12 cellular contexts compared by ENCODE assay signal in genomic region chr3:9754678-9755077, GRCh38. TPM values are rescaled to one million over a fixed set of nuclear protein-coding genes. Genes with fewer than 3 reads are reported as not detected.
DNase-seq lines count a peak whose midpoint lies in the region; ATAC-seq and TF ChIP-seq lines count a peak whose summit lies in the region.
"Had no signal": no experiment of that assay in that cellular context is flagged by ENCODE, and none has a peak within 500 bp of the region (broad histone marks: within the 10 kb centered on the region; RNA-seq: fewer than 3 reads in every experiment).

No MANE protein-coding gene starts in this region.

- peak overlapping the region; percentile 24 to 45 for H3K27ac ChIP-seq in right atrium auricular region
- H3K27ac ChIP-seq in uterus: peak overlapping the region; percentile 9 to 23

- H3K36me3 ChIP-seq in right atrium auricular region (peaks cover 61% of the 10 kb centered on the region), uterus (no peaks in the 10 kb centered on the region), BE2C (no peaks in the 10 kb centered on the region)

- TF ChIP-seq CTCF in right atrium auricular region (IDR thresholded peaks at IDR 0.05): no peak
- TF ChIP-seq CTCF in uterus (IDR thresholded peaks at IDR 0.05): no peak
- TF ChIP-seq CTCF in BE2C (IDR thresholded peaks at IDR 0.05; ENCODE audit: low read depth, low read length): no peak

- DNase-seq in right atrium auricular region (ENCODE audit: low spot score) (no peak), left cardiac atrium (no peak), UCSD-AML1 (lab: John Stamatoyannopoulos, UW; ENCODE audit: unreplicated experiment) (peak; percentile 62), kidney tubule cell (ENCODE audit: low spot score) (peak; percentile 26), uterus (no peak), BE2C (no peak), G401 (ENCODE audit: low spot score) (no peak)
- DNase-seq: NCI-H1092 treated with DMSO at 0.1 percent for 48 hours, NCI-H446 treated with DMSO at 0.1 percent for 48 hours had no signal

- H3K9me3 ChIP-seq in right atrium auricular region (no peaks in the 10 kb centered on the region), uterus (no peaks in the 10 kb centered on the region), BE2C (no peaks in the 10 kb centered on the region)

- H3K4me1 ChIP-seq in right atrium auricular region (peaks cover 0 to 31% of the 10 kb centered on the region in 2 donors), uterus (peaks cover 0 to 3% of the 10 kb centered on the region in 2 donors), BE2C (no peaks in the 10 kb centered on the region)

- in situ Hi-C loops in G401 (cut with HindIII; ENCODE audit: low sequenced_read_pairs): no loop called here

- ATAC-seq in left cardiac atrium: no peak
- ATAC-seq in GM18909 (IDR thresholded peaks at IDR 0.05; ENCODE audit: poor library complexity, unreplicated experiment): no peak
- ATAC-seq: HCT116; stimulated activated memory B cell treated with anti-CD40 and anti-IgM and Interleukin-4, amounts not matched to agents 10 μg/mL and 1 μg/mL and 100 μg/mL, for 72 hours had no signal

- no peak for TF ChIP-seq POLR2A in uterus (IDR thresholded peaks at IDR 0.05)

- H3K4me3 ChIP-seq in right atrium auricular region (no peak overlapping the region), uterus (no peak overlapping the region), BE2C (ENCODE audit: low read depth, low read length) (no peak overlapping the region)

- intact Hi-C loops in left cardiac atrium (cut with DNase I) (no loop called here), uterus (cut with DNase I; ENCODE audit: low total_unique reads) (no loop called here)

- no peaks in the 10 kb centered on the region for H3K27me3 ChIP-seq in right atrium auricular region
- no peaks in the 10 kb centered on the region for H3K27me3 ChIP-seq in uterus
- no peaks in the 10 kb centered on the region for H3K27me3 ChIP-seq in BE2C

RNA-seq across cellular contexts. Expression of gene OGG1, which starts 4.9 kb away (rescaled TPM):
- total RNA-seq in right atrium auricular region (10 to 100 TPM; 10.8 to 12.2 TPM), left cardiac atrium (10 to 100 TPM; 11.8 to 12.6 TPM), uterus (10 to 100 TPM; 29.8 to 60.7 (median 44.2) TPM)
- polyA plus RNA-seq in BE2C (2012; ENCODE audit: insufficient read depth, insufficient read length, low read depth): 18.1 TPM
- 32.1 and 35.3 TPM in 2 replicates for total RNA-seq in G401 (2014; rRNA removed; shearing (Covaris generic))

RNA-seq across cellular contexts. Expression of gene CAMK1, which starts 15.1 kb away (rescaled TPM):
- 10 to 100 TPM; 16.4 to 40.2 TPM for total RNA-seq in right atrium auricular region
- 10 to 100 TPM; 24.2 to 27.4 TPM for total RNA-seq in left cardiac atrium
- 10 to 100 TPM; 19.1 to 63.0 (median 56.7) TPM for total RNA-seq in uterus
- polyA plus RNA-seq in BE2C (2012; ENCODE audit: insufficient read depth, insufficient read length, low read depth): 6.0 TPM
- total RNA-seq in G401 (2014; rRNA removed; shearing (Covaris generic)): not detected in 2 replicates

RNA-seq across cellular contexts. Expression of gene BRPF1, which starts 23.1 kb away (rescaled TPM):
- total RNA-seq in right atrium auricular region: 10 to 100 TPM in 1 of 2 donors, 1 to 10 TPM in 1; 8.8 to 15.3 TPM
- 10 to 100 TPM; 10.2 to 14.6 TPM for total RNA-seq in left cardiac atrium
- 10 to 100 TPM; 10.8 to 36.0 (median 16.7) TPM for total RNA-seq in uterus
- polyA plus RNA-seq in BE2C (2012; ENCODE audit: insufficient read depth, insufficient read length, low read depth): 21.3 TPM
- 18.5 and 23.7 TPM in 2 replicates for total RNA-seq in G401 (2014; rRNA removed; shearing (Covaris generic))

RNA-seq across cellular contexts. Expression of gene TADA3, which starts 37.6 kb away (rescaled TPM):
- total RNA-seq in right atrium auricular region (10 to 100 TPM; 43.6 to 57.3 TPM), left cardiac atrium (10 to 100 TPM; 42.0 to 42.7 TPM), uterus (10 to 100 TPM; 35.9 to 65.4 (median 55.3) TPM)
- 25.9 TPM for polyA plus RNA-seq in BE2C (2012; ENCODE audit: insufficient read depth, insufficient read length, low read depth)
- total RNA-seq in G401 (2014; rRNA removed; shearing (Covaris generic)): 70.0 and 72.1 TPM in 2 replicates

RNA-seq across cellular contexts. Expression of gene ARPC4, which starts 38.2 kb away (rescaled TPM):
- total RNA-seq in right atrium auricular region: 10 to 100 TPM; 69.0 to 89.6 TPM
- 10 to 100 TPM; 80.8 to 96.2 TPM for total RNA-seq in left cardiac atrium
- total RNA-seq in uterus: 100 to 1,000 TPM in 3 of 4 donors, 10 to 100 TPM in 1; 44.7 to 176 (median 142) TPM
- 102 TPM for polyA plus RNA-seq in BE2C (2012; ENCODE audit: insufficient read depth, insufficient read length, low read depth)
- total RNA-seq in G401 (2014; rRNA removed; shearing (Covaris generic)): 231 and 292 TPM in 2 replicates

Comparison
In these comparisons a context has a peak if more than half of its experiments do, and no peak if none do; other contexts are left out.
1. DNase-seq: peak in UCSD-AML1 (single experiment) and kidney tubule cell (single experiment); none in right atrium auricular region (single experiment), left cardiac atrium (single experiment), uterus (0 of 2), BE2C (single experiment) and G401 (single experiment).
2. RNA of gene CAMK1, which starts 15.1 kb away (total RNA-seq): 19.1 to 63.0 TPM in uterus, 16.4 to 40.2 TPM in right atrium auricular region and 24.2 to 27.4 TPM in left cardiac atrium; not detected in G401; every median in the first group is over 10 times any median in the second.